In genomic region chr13:46152627-46153328, GRCh38 we compare ENCODE assay signal across 1 cellular context.
TF ChIP-seq lines count a peak whose summit lies in the region.

No MANE protein-coding gene starts in this region.

TF ChIP-seq in HEK293T, 16 proteins besides CTCF, POLR2A, EP300 and RAD21 (continued from another document):
- TF ChIP-seq ARNT (IDR thresholded peaks at IDR 0.05) (no peak), L3MBTL2 (conservative IDR thresholded peaks at IDR 0.05) (no peak), HDGF (IDR thresholded peaks at IDR 0.05; ENCODE audit: borderline replicate concordance) (no peak), TARDBP (IDR thresholded peaks at IDR 0.05) (no peak), PKNOX1 (IDR thresholded peaks at IDR 0.05) (no peak), BHLHE40 (IDR thresholded peaks at IDR 0.05; ENCODE audit: borderline replicate concordance) (no peak), ZNF384 (IDR thresholded peaks at IDR 0.05) (no peak), LEF1 (IDR thresholded peaks at IDR 0.05; ENCODE audit: borderline replicate concordance) (no peak), SUZ12 (IDR thresholded peaks at IDR 0.05) (no peak), FOXA1 (IDR thresholded peaks at IDR 0.05) (no peak), CTBP1 (IDR thresholded peaks at IDR 0.05; ENCODE audit: borderline replicate concordance) (no peak), ELF4 (IDR thresholded peaks at IDR 0.05) (no peak)
